Comparison of ENCODE assay signal across 18 cellular contexts in genomic region chr6:120874422-120874821, GRCh38.
DNase-seq lines count a peak whose midpoint lies in the region; ATAC-seq, FAIRE-seq and TF ChIP-seq lines count a peak whose summit lies in the region.
"Had no signal": no experiment of that assay in that cellular context is flagged by ENCODE, and none has a peak within 500 bp of the region (broad histone marks: within the 10 kb centered on the region; RNA-seq: fewer than 3 reads in every experiment).

No MANE protein-coding gene starts in this region.

- H3K79me2 ChIP-seq in H1 (ENCODE audit: control insufficient read depth in 1 of 2, insufficient read depth in 2 of 2, low read length in 2 of 2), result no peaks in the 10 kb centered on the region

- H4K5ac ChIP-seq in H1 (ENCODE audit: insufficient read length, low read depth, low read length), result no peak overlapping the region

- ATAC-seq in mucosa of descending colon (no peak), HG02571 (IDR thresholded peaks at IDR 0.05; ENCODE audit: unreplicated experiment) (no peak), GM18861 (IDR thresholded peaks at IDR 0.05; ENCODE audit: unreplicated experiment) (no peak)
- peak; percentile 22 for ATAC-seq in stimulated activated effector memory CD8-positive, alpha-beta T cell treated with anti-CD3 and anti-CD28 coated beads, Interleukin-12 subunit alpha, Interleukin-12 subunit beta, amount 100 ng/mL, for 72 hours

- no peak overlapping the region for H3K27ac Mint-ChIP-seq in stimulated activated effector memory CD8-positive, alpha-beta T cell treated with anti-CD3 and anti-CD28 coated beads, Interleukin-12 subunit alpha, Interleukin-12 subunit beta, amount 100 ng/mL, for 72 hours
- H3K27ac Mint-ChIP-seq: CD4-positive, alpha-beta T cell had no signal

- no peak overlapping the region for H4K91ac ChIP-seq in H1 (replicated peaks; ENCODE audit: insufficient read length, low read length)

- 91% methylated on average over 6 of the region's 6 CpGs; no CpG with 5 or more reads in 1 of the 2 experiments for WGBS in H1 (ENCODE audit: extremely low coverage in 1 of 2, insufficient coverage in 1 of 2, insufficient read length in 1 of 2, insufficient replicate concordance in 2 of 2, low coverage in 1 of 2, low lambda C conversion rate in 2 of 2, missing lambda C conversion rate in 1 of 2), 2 experiments

- H3K4me1 Mint-ChIP-seq in stimulated activated effector memory CD8-positive, alpha-beta T cell treated with anti-CD3 and anti-CD28 coated beads, Interleukin-12 subunit alpha, Interleukin-12 subunit beta, amount 100 ng/mL, for 72 hours, result no peaks in the 10 kb centered on the region

- no peak overlapping the region for H3K14ac ChIP-seq in H1 (ENCODE audit: insufficient read length)

- H3K4ac ChIP-seq in H1 (replicated peaks; ENCODE audit: insufficient read length, low read depth, low read length), result no peak overlapping the region

- H2AK5ac ChIP-seq in H1 (ENCODE audit: low read depth, low read length), result no peak overlapping the region

- CTCF ChIA-PET in H1 (lab: Charles Lee; ENCODE audit: partially characterized antibody), result no interaction called here

- no peaks in the 10 kb centered on the region; a peak in 1 of 7 replicates for H3K27me3 ChIP-seq in H1 (replicated peaks in 1 of 4; ENCODE audit: control insufficient read depth in 3 of 4, extremely low read depth in 1 of 4, insufficient read depth in 3 of 4, low read length in 3 of 4)
- H3K27me3 ChIP-seq: BE2C had no signal

- no peak for DNase-seq in H1 (ENCODE audit: low read depth in 1 of 2, low spot score in 2 of 2)
- peak in 2 of 3 donors; percentile 8 to 23 for DNase-seq in mucosa of descending colon
- DNase-seq in stimulated activated effector memory CD8-positive, alpha-beta T cell treated with anti-CD3 and anti-CD28 coated beads, Interleukin-12 subunit alpha, Interleukin-12 subunit beta, amount 100 ng/mL, for 72 hours (ENCODE audit: low spot score in 2 of 2), result no peak
- DNase-seq in NCI-H2196 (lab: John Stamatoyannopoulos, UW; ENCODE audit: unreplicated experiment), result no peak
- DNase-seq: ACHN; BE2C; C1 segment of cervical spinal cord; Caco-2; CD4-positive, alpha-beta T cell; GM23248; HCEC 1CT had no signal

- H3K4me3 ChIP-seq in H1 (ENCODE audit: extremely low read depth in 1 of 4, insufficient read depth in 2 of 4, low read depth in 3 of 4, low read length in 4 of 4), result no peak overlapping the region
- no peak overlapping the region for H3K4me3 ChIP-seq in mucosa of descending colon
- H3K4me3 ChIP-seq: GM23248 had no signal

- H3K4me1 ChIP-seq in H1 (replicated peaks in 1 of 4; ENCODE audit: control insufficient read depth in 3 of 4, insufficient read depth in 4 of 4, low read length in 3 of 4) (peaks cover 0 to 4% (median 1%) of the 10 kb centered on the region in 4 experiments; a peak in 4 of 7 replicates), mucosa of descending colon (ENCODE audit: low read depth) (no peaks in the 10 kb centered on the region)
- H3K4me1 ChIP-seq: BE2C, Caco-2 had no signal

- H3K23me2 ChIP-seq in H1 (ENCODE audit: low read depth, low read length), result no peaks in the 10 kb centered on the region

- POLR2A ChIA-PET in H1 (lab: Charles Lee; ENCODE audit: partially characterized antibody), result no interaction called here

- intact Hi-C loops in mucosa of descending colon (cut with DNase I, micrococcal nuclease), result no loop called here

- no peak overlapping the region for H2AFZ ChIP-seq in H1 (ENCODE audit: low read length)
- H2AFZ ChIP-seq: GM23248 had no signal

- H3K9me3 Mint-ChIP-seq in stimulated activated effector memory CD8-positive, alpha-beta T cell treated with anti-CD3 and anti-CD28 coated beads, Interleukin-12 subunit alpha, Interleukin-12 subunit beta, amount 100 ng/mL, for 72 hours, result peaks cover 6% of the 10 kb centered on the region
- H3K9me3 Mint-ChIP-seq: CD4-positive, alpha-beta T cell had no signal

- no peak overlapping the region for H2BK120ac ChIP-seq in H1 (replicated peaks; ENCODE audit: low read depth, low read length)

- TF ChIP-seq CTCF in H1 (IDR thresholded peaks at IDR 0.05; ENCODE audit: control extremely low read depth in 1 of 3, insufficient read depth in 1 of 3, low read depth in 1 of 3, low read length in 3 of 3) (no peak), mucosa of descending colon (IDR thresholded peaks at IDR 0.05) (no peak)

- H3K23ac ChIP-seq in H1 (ENCODE audit: insufficient read length), result no peak overlapping the region

- no peak overlapping the region for H3K4me2 ChIP-seq in H1 (ENCODE audit: insufficient read depth in 1 of 2, low read depth in 2 of 2, low read length in 2 of 2)

- no peaks in the 10 kb centered on the region for H3K79me1 ChIP-seq in H1 (ENCODE audit: low read depth, low read length)

- no peak overlapping the region for H2BK5ac ChIP-seq in H1 (ENCODE audit: low read depth, low read length)

- H4K8ac ChIP-seq in H1 (ENCODE audit: extremely low read depth, insufficient read depth, low read length), result peak overlapping the region; percentile 68; the same call in 1 of the 2 replicates

- no peak overlapping the region for H2BK15ac ChIP-seq in H1 (ENCODE audit: low read length)

- H4K20me1 ChIP-seq in H1 (replicated peaks in 1 of 2; ENCODE audit: control insufficient read depth in 1 of 2, insufficient read depth in 2 of 2, low read length in 2 of 2), result no peaks in the 10 kb centered on the region

- H3K18ac ChIP-seq in H1 (ENCODE audit: extremely low read depth, low read length), result no peak overlapping the region

- no peak overlapping the region for H3K9ac ChIP-seq in H1 (replicated peaks in 1 of 4; ENCODE audit: extremely low read depth in 1 of 4, low read depth in 3 of 4, low read length in 3 of 4)
- H3K9ac ChIP-seq: GM23248 had no signal

- H3K36me3 Mint-ChIP-seq in stimulated activated effector memory CD8-positive, alpha-beta T cell treated with anti-CD3 and anti-CD28 coated beads, Interleukin-12 subunit alpha, Interleukin-12 subunit beta, amount 100 ng/mL, for 72 hours, result no peaks in the 10 kb centered on the region

- H3K36me3 ChIP-seq in H1 (ENCODE audit: control insufficient read depth in 2 of 4, insufficient read depth in 4 of 4, low read length in 3 of 4) (no peaks in the 10 kb centered on the region), mucosa of descending colon (ENCODE audit: low read depth) (no peaks in the 10 kb centered on the region)
- H3K36me3 ChIP-seq: BE2C had no signal

- H3K9me3 ChIP-seq in H1 (ENCODE audit: insufficient read depth in 2 of 2, low read depth in 1 of 2, low read length in 1 of 2) (no peaks in the 10 kb centered on the region), mucosa of descending colon (no peaks in the 10 kb centered on the region)
- H3K9me3 ChIP-seq: BE2C, Caco-2 had no signal

- H3K4me3 Mint-ChIP-seq in stimulated activated effector memory CD8-positive, alpha-beta T cell treated with anti-CD3 and anti-CD28 coated beads, Interleukin-12 subunit alpha, Interleukin-12 subunit beta, amount 100 ng/mL, for 72 hours, result no peak overlapping the region
- H3K4me3 Mint-ChIP-seq: CD4-positive, alpha-beta T cell had no signal

- no peak for TF ChIP-seq POLR2A in H1 (IDR thresholded peaks at IDR 0.05; ENCODE audit: control extremely low read depth in 1 of 2, low read depth in 2 of 2, low read length in 2 of 2)

- TF ChIP-seq EP300 in H1 (IDR thresholded peaks at IDR 0.05; ENCODE audit: borderline replicate concordance in 1 of 2, low read depth in 2 of 2, low read length in 2 of 2), result no peak

- no peak overlapping the region for H2BK12ac ChIP-seq in H1 (ENCODE audit: low read depth, low read length)

- H3K56ac ChIP-seq in H1 (replicated peaks; ENCODE audit: insufficient read length, low read depth, low read length), result no peak overlapping the region

- no peak overlapping the region for H2BK20ac ChIP-seq in H1 (ENCODE audit: low read length)

- TF ChIP-seq RAD21 in H1 (IDR thresholded peaks at IDR 0.05 in 1 of 2, conservative IDR thresholded peaks at IDR 0.05 in 1 of 2; ENCODE audit: low read depth in 2 of 2, low read length in 2 of 2), result no peak

- no peak for FAIRE-seq in H1 (lab: Jason Lieb, UNC)
- FAIRE-seq: A204.1, D721Med, G401.6, GM12891, H54 had no signal

- H3K27ac ChIP-seq in H1 (ENCODE audit: low read depth, low read length), result no peak overlapping the region
- H3K27ac ChIP-seq: GM23248 had no signal

TF ChIP-seq in H1, 55 proteins besides CTCF, POLR2A, EP300 and RAD21:
- TF ChIP-seq MAX (IDR thresholded peaks at IDR 0.05) (no peak), TBP (IDR thresholded peaks at IDR 0.05; ENCODE audit: low read depth, low read length) (no peak)

Comparison
In these comparisons a context has a peak if more than half of its experiments do, and no peak if none do; other contexts are left out.
1. DNase-seq: peak in mucosa of descending colon (2 of 3); none in H1 (0 of 2), stimulated activated effector memory CD8-positive, alpha-beta T cell treated with anti-CD3 and anti-CD28 coated beads, Interleukin-12 subunit alpha, Interleukin-12 subunit beta, amount 100 ng/mL, for 72 hours (0 of 2) and NCI-H2196 (single experiment).